Comparison of ENCODE assay signal across 8 cellular contexts in genomic region chr9:97853844-97854695, GRCh38. TPM values are rescaled to one million over a fixed set of nuclear protein-coding genes. Genes with fewer than 3 reads are reported as not detected.
DNase-seq lines count a peak whose midpoint lies in the region; ATAC-seq lines count a peak whose summit lies in the region.

No MANE protein-coding gene starts in this region.

- POLR2A ChIA-PET in CD4-positive, alpha-beta memory T cell (lab: Charles Lee; ENCODE audit: partially characterized antibody): interaction anchor here (1.1 to 1.5 kb wide), 2 partner anchors 51 to 68 kb away, joined by 3 to 4 read pairs; partner anchors contain the start of gene TRMO

- peak overlapping the region; percentile 84 to 92 (median 89) for H3K4me3 Mint-ChIP-seq in CD4-positive, alpha-beta memory T cell

- peaks cover 66% of the 10 kb centered on the region for H3K27me3 ChIP-seq in CD4-positive, alpha-beta memory T cell (ENCODE audit: insufficient read depth, low read length)

- H3K9me3 ChIP-seq in CD4-positive, alpha-beta memory T cell (ENCODE audit: control insufficient read depth in 1 of 2, low read length in 2 of 2): no peaks in the 10 kb centered on the region

- intact Hi-C loops in CD4-positive, alpha-beta memory T cell (cut with micrococcal nuclease): loop anchor here (1.0 kb wide), 1 partner anchor 144 kb away; no protein-coding TSS in a partner anchor

- H3K4me1 Mint-ChIP-seq in CD4-positive, alpha-beta memory T cell: peaks cover 19 to 69% (median 28%) of the 10 kb centered on the region in 4 donors

- peaks cover 47% of the 10 kb centered on the region for H3K4me1 ChIP-seq in CD4-positive, alpha-beta memory T cell (ENCODE audit: insufficient read depth, low read length)

- H3K36me3 Mint-ChIP-seq in CD4-positive, alpha-beta memory T cell: peaks cover 0 to 4% of the 10 kb centered on the region in 2 donors

- DNase-seq in CD4-positive, alpha-beta memory T cell: peak; percentile 62 to 68 (median 65)
- DNase-seq in NCI-H128 (lab: John Stamatoyannopoulos, UW; ENCODE audit: unreplicated experiment): peak; percentile 50
- peak; percentile 63 to 71 for DNase-seq in activated CD4-positive, alpha-beta T cell treated with anti-CD3 and anti-CD28 coated beads, Interleukin-2, amount 50 U/mL, for 48 hours
- DNase-seq in retina: peak; percentile 78
- DNase-seq in left lobe of liver (ENCODE audit: low spot score): no peak
- DNase-seq in HuH-7.5 (ENCODE audit: low spot score): no peak

- ATAC-seq in esophagus mucosa (peak; percentile 77), left lobe of liver (no peak), HG03135 (IDR thresholded peaks at IDR 0.05; ENCODE audit: unreplicated experiment) (no peak)

- peaks cover 60 to 70% of the 10 kb centered on the region in 2 donors for H3K27me3 Mint-ChIP-seq in CD4-positive, alpha-beta memory T cell

- peaks cover 0 to 5% (median 0%) of the 10 kb centered on the region in 8 donors for H3K9me3 Mint-ChIP-seq in CD4-positive, alpha-beta memory T cell

- H3K36me3 ChIP-seq in CD4-positive, alpha-beta memory T cell (ENCODE audit: insufficient read depth, low read length): no peaks in the 10 kb centered on the region

- peak overlapping the region in 1 of 2 donors; percentile 24 for H3K4me3 ChIP-seq in CD4-positive, alpha-beta memory T cell (ENCODE audit: low read length in 2 of 2)

- CTCF ChIA-PET in CD4-positive, alpha-beta memory T cell (lab: Charles Lee; ENCODE audit: partially characterized antibody): no interaction called here

- no peak overlapping the region for H3K27ac ChIP-seq in CD4-positive, alpha-beta memory T cell (ENCODE audit: low read depth, low read length)

- peak overlapping the region in 5 of 7 donors; percentile 32 to 81 (median 46) for H3K27ac Mint-ChIP-seq in CD4-positive, alpha-beta memory T cell

RNA-seq across cellular contexts. Expression of gene FOXE1, which starts 1.0 kb away (rescaled TPM):
- total RNA-seq in CD4-positive, alpha-beta memory T cell: not detected
- polyA plus RNA-seq in CD4-positive, alpha-beta memory T cell: not detected
- 7.6 TPM for total RNA-seq in esophagus mucosa
- not detected for total RNA-seq in left lobe of liver

Comparison
In these comparisons a context has a peak if more than half of its experiments do, and no peak if none do; other contexts are left out.
1. DNase-seq: peak in CD4-positive, alpha-beta memory T cell (5 of 5), NCI-H128 (single experiment), activated CD4-positive, alpha-beta T cell treated with anti-CD3 and anti-CD28 coated beads, Interleukin-2, amount 50 U/mL, for 48 hours (2 of 2) and retina (single experiment); none in left lobe of liver (single experiment) and HuH-7.5 (single experiment).